In the genomic region with DNA sequence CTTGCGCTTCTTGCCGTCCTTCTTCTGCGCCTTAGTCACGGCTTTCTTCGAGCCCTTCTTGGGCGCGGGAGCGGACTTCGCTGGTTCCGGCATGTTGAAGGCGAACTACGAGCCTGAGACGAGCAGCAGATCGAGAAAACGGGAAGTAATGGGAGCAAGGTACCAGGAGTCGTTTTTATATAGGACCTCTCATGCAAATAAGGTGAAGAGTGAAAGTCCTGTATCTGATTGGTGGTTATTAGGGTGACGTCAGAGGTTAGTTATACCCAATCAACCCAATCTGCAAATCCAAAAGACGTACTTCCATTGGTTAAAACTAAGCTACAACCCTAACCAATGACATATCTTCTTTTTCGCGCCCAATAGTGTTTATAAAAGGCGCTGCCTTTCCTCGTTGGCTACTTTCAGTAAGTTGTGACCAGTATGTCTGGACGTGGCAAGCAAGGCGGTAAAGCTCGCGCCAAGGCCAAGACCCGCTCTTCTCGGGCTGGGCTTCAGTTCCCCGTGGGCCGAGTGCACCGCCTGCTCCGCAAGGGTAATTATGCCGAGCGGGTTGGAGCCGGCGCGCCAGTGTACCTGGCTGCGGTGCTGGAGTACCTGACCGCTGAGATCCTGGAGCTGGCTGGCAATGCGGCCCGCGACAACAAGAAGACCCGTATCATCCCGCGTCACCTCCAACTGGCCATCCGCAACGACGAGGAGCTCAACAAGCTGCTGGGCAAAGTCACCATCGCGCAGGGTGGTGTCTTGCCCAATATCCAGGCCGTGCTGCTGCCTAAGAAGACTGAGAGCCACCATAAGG, we compare ENCODE assay signal across 1 cellular context.
TF ChIP-seq lines count a peak whose summit lies in the region.

No MANE protein-coding gene starts in this region.

TF ChIP-seq in K562, 482 proteins besides CTCF, POLR2A, EP300 and RAD21 (continued from another document and continues in another):
- TF ChIP-seq, protein P1, sequence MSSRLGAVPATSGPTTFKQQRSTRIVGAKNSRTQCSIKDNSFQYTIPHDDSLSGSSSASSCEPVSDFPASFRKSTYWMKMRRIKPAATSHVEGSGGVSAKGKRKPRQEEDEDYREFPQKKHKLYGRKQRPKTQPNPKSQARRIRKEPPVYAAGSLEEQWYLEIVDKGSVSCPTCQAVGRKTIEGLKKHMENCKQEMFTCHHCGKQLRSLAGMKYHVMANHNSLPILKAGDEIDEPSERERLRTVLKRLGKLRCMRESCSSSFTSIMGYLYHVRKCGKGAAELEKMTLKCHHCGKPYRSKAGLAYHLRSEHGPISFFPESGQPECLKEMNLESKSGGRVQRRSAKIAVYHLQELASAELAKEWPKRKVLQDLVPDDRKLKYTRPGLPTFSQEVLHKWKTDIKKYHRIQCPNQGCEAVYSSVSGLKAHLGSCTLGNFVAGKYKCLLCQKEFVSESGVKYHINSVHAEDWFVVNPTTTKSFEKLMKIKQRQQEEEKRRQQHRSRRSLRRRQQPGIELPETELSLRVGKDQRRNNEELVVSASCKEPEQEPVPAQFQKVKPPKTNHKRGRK (tag; IDR thresholded peaks at IDR 0.05) = no peak
- TF ChIP-seq, protein P2, sequence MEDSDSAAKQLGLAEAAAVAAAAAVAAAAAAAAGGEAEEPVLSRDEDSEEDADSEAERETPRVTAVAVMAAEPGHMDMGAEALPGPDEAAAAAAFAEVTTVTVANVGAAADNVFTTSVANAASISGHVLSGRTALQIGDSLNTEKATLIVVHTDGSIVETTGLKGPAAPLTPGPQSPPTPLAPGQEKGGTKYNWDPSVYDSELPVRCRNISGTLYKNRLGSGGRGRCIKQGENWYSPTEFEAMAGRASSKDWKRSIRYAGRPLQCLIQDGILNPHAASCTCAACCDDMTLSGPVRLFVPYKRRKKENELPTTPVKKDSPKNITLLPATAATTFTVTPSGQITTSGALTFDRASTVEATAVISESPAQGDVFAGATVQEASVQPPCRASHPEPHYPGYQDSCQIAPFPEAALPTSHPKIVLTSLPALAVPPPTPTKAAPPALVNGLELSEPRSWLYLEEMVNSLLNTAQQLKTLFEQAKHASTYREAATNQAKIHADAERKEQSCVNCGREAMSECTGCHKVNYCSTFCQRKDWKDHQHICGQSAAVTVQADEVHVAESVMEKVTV (CRISPR knock-in tag; IDR thresholded peaks at IDR 0.05) = peak; percentile 53
- TF ChIP-seq ZNF146 (CRISPR knock-in tag; IDR thresholded peaks at IDR 0.05; ENCODE audit: unreplicated experiment) = no peak
- TF ChIP-seq, protein P3, sequence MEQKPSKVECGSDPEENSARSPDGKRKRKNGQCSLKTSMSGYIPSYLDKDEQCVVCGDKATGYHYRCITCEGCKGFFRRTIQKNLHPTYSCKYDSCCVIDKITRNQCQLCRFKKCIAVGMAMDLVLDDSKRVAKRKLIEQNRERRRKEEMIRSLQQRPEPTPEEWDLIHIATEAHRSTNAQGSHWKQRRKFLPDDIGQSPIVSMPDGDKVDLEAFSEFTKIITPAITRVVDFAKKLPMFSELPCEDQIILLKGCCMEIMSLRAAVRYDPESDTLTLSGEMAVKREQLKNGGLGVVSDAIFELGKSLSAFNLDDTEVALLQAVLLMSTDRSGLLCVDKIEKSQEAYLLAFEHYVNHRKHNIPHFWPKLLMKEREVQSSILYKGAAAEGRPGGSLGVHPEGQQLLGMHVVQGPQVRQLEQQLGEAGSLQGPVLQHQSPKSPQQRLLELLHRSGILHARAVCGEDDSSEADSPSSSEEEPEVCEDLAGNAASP (IDR thresholded peaks at IDR 0.05) = no peak
- TF ChIP-seq FIP1L1 (IDR thresholded peaks at IDR 0.05; ENCODE audit: low read depth, low read length, poor library complexity, severe bottlenecking) = peak; percentile 100
- TF ChIP-seq ZNF41 (CRISPR knock-in tag; conservative IDR thresholded peaks at IDR 0.05) = no peak
- TF ChIP-seq MCM2 (IDR thresholded peaks at IDR 0.05; ENCODE audit: low read depth) = no peak
- TF ChIP-seq POLR3G (IDR thresholded peaks at IDR 0.05; ENCODE audit: extremely low read depth, insufficient read length, insufficient replicate concordance) = no peak
- no peak for TF ChIP-seq RBM34 (IDR thresholded peaks at IDR 0.05; ENCODE audit: borderline replicate concordance, insufficient read depth, low read length)
- TF ChIP-seq, protein P4, sequence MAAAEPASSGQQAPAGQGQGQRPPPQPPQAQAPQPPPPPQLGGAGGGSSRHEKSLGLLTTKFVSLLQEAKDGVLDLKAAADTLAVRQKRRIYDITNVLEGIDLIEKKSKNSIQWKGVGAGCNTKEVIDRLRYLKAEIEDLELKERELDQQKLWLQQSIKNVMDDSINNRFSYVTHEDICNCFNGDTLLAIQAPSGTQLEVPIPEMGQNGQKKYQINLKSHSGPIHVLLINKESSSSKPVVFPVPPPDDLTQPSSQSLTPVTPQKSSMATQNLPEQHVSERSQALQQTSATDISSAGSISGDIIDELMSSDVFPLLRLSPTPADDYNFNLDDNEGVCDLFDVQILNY (CRISPR knock-in tag; IDR thresholded peaks at IDR 0.05) = peak; percentile 99
- no peak for TF ChIP-seq SIX5 (IDR thresholded peaks at IDR 0.05; ENCODE audit: borderline replicate concordance in 1 of 2, insufficient read depth in 1 of 2, low read depth in 1 of 2, low read length in 2 of 2)
- TF ChIP-seq ZNF644 (tag; IDR thresholded peaks at IDR 0.05; ENCODE audit: low read depth) = peak; percentile 62
- no peak for TF ChIP-seq DPF2 (IDR thresholded peaks at IDR 0.05)
- TF ChIP-seq ZNF143 (CRISPR knock-in tag; IDR thresholded peaks at IDR 0.05) = no peak
- peak; percentile 93; the same call in 1 of the 2 replicates for TF ChIP-seq HDAC6 (IDR thresholded peaks at IDR 0.05; ENCODE audit: low read depth, low read length)
- TF ChIP-seq SIN3A (IDR thresholded peaks at IDR 0.05; ENCODE audit: borderline replicate concordance in 2 of 2, control insufficient read depth in 1 of 2, low read depth in 2 of 2, low read length in 2 of 2) = peak; percentile 89 to 90; a peak in 3 of 4 replicates
- no peak for TF ChIP-seq ZNF778 (CRISPR knock-in tag; IDR thresholded peaks at IDR 0.05)
- peak; percentile 13; the same call in 1 of the 2 replicates for TF ChIP-seq ELF4 (CRISPR knock-in tag; IDR thresholded peaks at IDR 0.05)
- peak; percentile 48; the same call in 1 of the 2 replicates for TF ChIP-seq ZNF384 (IDR thresholded peaks at IDR 0.05; ENCODE audit: low read depth, low read length)
- TF ChIP-seq, protein P5, sequence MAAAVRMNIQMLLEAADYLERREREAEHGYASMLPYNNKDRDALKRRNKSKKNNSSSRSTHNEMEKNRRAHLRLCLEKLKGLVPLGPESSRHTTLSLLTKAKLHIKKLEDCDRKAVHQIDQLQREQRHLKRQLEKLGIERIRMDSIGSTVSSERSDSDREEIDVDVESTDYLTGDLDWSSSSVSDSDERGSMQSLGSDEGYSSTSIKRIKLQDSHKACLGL (CRISPR knock-in tag; IDR thresholded peaks at IDR 0.05; ENCODE audit: borderline replicate concordance, poor library complexity, severe bottlenecking) = no peak
- TF ChIP-seq ZNF766 (CRISPR knock-in tag; conservative IDR thresholded peaks at IDR 0.05) = peak; percentile 63; the same call in 1 of the 2 replicates
- peak; percentile 71 for TF ChIP-seq PCBP2 (IDR thresholded peaks at IDR 0.05; ENCODE audit: low read depth, low read length, poor library complexity, severe bottlenecking)
- TF ChIP-seq DMBX1 (CRISPR knock-in tag; IDR thresholded peaks at IDR 0.05; ENCODE audit: borderline replicate concordance) = peak; percentile 67; the same call in 1 of the 2 replicates
- TF ChIP-seq, protein P6, sequence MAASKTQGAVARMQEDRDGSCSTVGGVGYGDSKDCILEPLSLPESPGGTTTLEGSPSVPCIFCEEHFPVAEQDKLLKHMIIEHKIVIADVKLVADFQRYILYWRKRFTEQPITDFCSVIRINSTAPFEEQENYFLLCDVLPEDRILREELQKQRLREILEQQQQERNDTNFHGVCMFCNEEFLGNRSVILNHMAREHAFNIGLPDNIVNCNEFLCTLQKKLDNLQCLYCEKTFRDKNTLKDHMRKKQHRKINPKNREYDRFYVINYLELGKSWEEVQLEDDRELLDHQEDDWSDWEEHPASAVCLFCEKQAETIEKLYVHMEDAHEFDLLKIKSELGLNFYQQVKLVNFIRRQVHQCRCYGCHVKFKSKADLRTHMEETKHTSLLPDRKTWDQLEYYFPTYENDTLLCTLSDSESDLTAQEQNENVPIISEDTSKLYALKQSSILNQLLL (CRISPR knock-in tag; IDR thresholded peaks at IDR 0.05; ENCODE audit: borderline replicate concordance) = no peak
- TF ChIP-seq FOXK2 (conservative IDR thresholded peaks at IDR 0.05 in 1 of 2, IDR thresholded peaks at IDR 0.05 in 1 of 2; ENCODE audit: low read depth in 2 of 2) = peak; percentile 68 to 69
- TF ChIP-seq, protein P7, sequence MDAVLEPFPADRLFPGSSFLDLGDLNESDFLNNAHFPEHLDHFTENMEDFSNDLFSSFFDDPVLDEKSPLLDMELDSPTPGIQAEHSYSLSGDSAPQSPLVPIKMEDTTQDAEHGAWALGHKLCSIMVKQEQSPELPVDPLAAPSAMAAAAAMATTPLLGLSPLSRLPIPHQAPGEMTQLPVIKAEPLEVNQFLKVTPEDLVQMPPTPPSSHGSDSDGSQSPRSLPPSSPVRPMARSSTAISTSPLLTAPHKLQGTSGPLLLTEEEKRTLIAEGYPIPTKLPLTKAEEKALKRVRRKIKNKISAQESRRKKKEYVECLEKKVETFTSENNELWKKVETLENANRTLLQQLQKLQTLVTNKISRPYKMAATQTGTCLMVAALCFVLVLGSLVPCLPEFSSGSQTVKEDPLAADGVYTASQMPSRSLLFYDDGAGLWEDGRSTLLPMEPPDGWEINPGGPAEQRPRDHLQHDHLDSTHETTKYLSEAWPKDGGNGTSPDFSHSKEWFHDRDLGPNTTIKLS (IDR thresholded peaks at IDR 0.05; ENCODE audit: borderline replicate concordance, low read depth) = peak; percentile 89; the same call in 1 of the 2 replicates
- TF ChIP-seq ZFP1 (CRISPR knock-in tag; IDR thresholded peaks at IDR 0.05) = no peak
- TF ChIP-seq ZNF507 (tag; conservative IDR thresholded peaks at IDR 0.05) = no peak
- peak in 1 of 2 experiments; percentile 54; a peak in 3 of 4 replicates for TF ChIP-seq HDAC1 (IDR thresholded peaks at IDR 0.05)
- no peak for TF ChIP-seq TEAD2 (tag; IDR thresholded peaks at IDR 0.05)
- TF ChIP-seq KLF13 (tag; IDR thresholded peaks at IDR 0.05; ENCODE audit: borderline replicate concordance, low read depth) = no peak
- peak; percentile 96 for TF ChIP-seq GTF2A2 (tag; IDR thresholded peaks at IDR 0.05)
- TF ChIP-seq, protein P8, sequence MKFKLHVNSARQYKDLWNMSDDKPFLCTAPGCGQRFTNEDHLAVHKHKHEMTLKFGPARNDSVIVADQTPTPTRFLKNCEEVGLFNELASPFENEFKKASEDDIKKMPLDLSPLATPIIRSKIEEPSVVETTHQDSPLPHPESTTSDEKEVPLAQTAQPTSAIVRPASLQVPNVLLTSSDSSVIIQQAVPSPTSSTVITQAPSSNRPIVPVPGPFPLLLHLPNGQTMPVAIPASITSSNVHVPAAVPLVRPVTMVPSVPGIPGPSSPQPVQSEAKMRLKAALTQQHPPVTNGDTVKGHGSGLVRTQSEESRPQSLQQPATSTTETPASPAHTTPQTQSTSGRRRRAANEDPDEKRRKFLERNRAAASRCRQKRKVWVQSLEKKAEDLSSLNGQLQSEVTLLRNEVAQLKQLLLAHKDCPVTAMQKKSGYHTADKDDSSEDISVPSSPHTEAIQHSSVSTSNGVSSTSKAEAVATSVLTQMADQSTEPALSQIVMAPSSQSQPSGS (CRISPR knock-in tag; IDR thresholded peaks at IDR 0.05) = peak; percentile 67; the same call in 1 of the 2 replicates
- no peak for TF ChIP-seq CBFA2T3 (IDR thresholded peaks at IDR 0.05)
- peak; percentile 98; the same call in 1 of the 2 replicates for TF ChIP-seq GTF2F1 (IDR thresholded peaks at IDR 0.05; ENCODE audit: low read depth, low read length)
- peak; percentile 30; the same call in 1 of the 2 replicates for TF ChIP-seq MAFF (IDR thresholded peaks at IDR 0.05; ENCODE audit: low read length)
- no peak for TF ChIP-seq NUFIP1 (IDR thresholded peaks at IDR 0.05; ENCODE audit: partially characterized antibody)
- peak; percentile 96 for TF ChIP-seq PTBP1 (IDR thresholded peaks at IDR 0.05; ENCODE audit: low read depth, low read length)
- TF ChIP-seq PML (IDR thresholded peaks at IDR 0.05; ENCODE audit: low read length) = peak; percentile 96
- peak; percentile 49 for TF ChIP-seq CREB1 (IDR thresholded peaks at IDR 0.05)
- peak; percentile 89 for TF ChIP-seq CREB1 (CRISPR knock-in tag; IDR thresholded peaks at IDR 0.05)
- TF ChIP-seq ZBTB8A (IDR thresholded peaks at IDR 0.05; ENCODE audit: partially characterized antibody) = no peak
- no peak for TF ChIP-seq RFX7 (CRISPR knock-in tag; IDR thresholded peaks at IDR 0.05)
- peak; percentile 77; the same call in 1 of the 2 replicates for TF ChIP-seq NCOR1 (IDR thresholded peaks at IDR 0.05)
- TF ChIP-seq FOXJ3 (CRISPR knock-in tag; IDR thresholded peaks at IDR 0.05) = no peak
- TF ChIP-seq, protein P9, sequence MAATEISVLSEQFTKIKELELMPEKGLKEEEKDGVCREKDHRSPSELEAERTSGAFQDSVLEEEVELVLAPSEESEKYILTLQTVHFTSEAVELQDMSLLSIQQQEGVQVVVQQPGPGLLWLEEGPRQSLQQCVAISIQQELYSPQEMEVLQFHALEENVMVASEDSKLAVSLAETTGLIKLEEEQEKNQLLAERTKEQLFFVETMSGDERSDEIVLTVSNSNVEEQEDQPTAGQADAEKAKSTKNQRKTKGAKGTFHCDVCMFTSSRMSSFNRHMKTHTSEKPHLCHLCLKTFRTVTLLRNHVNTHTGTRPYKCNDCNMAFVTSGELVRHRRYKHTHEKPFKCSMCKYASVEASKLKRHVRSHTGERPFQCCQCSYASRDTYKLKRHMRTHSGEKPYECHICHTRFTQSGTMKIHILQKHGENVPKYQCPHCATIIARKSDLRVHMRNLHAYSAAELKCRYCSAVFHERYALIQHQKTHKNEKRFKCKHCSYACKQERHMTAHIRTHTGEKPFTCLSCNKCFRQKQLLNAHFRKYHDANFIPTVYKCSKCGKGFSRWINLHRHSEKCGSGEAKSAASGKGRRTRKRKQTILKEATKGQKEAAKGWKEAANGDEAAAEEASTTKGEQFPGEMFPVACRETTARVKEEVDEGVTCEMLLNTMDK (IDR thresholded peaks at IDR 0.05; ENCODE audit: borderline replicate concordance, insufficient read depth, low read depth, low read length, poor library complexity, severe bottlenecking) = no peak
- TF ChIP-seq MEF2D (tag; conservative IDR thresholded peaks at IDR 0.05; ENCODE audit: low read depth) = 0 out of 2 replicates have a peak, but pooled peaks have one; percentile 16
- TF ChIP-seq JUND (IDR thresholded peaks at IDR 0.05; ENCODE audit: borderline replicate concordance, low read depth, low read length) = peak; percentile 90
- peak; percentile 92; the same call in 2 of the 3 replicates for TF ChIP-seq JUND (tag; IDR thresholded peaks at IDR 0.05; ENCODE audit: borderline replicate concordance, low read depth, low read length)
- TF ChIP-seq SUPT5H (IDR thresholded peaks at IDR 0.05) = peak; percentile 100
- peak in 1 of 2 experiments; percentile 74; a peak in 1 of 4 replicates for TF ChIP-seq TEAD1 (CRISPR knock-in tag; IDR thresholded peaks at IDR 0.05)
- TF ChIP-seq MCM5 (IDR thresholded peaks at IDR 0.05; ENCODE audit: low read depth) = no peak
